Comparison of ENCODE assay signal across 16 cellular contexts in the genomic region with DNA sequence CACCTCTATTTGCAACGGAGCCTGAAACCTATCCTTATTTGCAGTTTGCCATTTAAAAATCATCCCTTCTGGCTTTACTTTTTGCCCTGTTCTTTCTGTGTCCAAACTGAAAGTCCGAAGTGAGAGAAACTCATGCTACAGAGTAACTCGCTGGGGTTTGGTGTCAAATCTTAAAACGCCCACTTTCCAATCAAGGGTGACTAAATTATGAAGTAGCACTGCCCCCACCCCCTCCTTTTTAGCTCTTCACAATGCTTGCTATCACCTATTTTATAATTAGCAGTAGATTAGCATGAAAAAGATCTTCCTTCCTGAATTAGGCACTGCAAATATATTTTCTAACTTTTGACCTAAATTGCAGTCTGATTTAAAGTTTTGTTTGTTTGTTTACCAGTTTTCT. TPM values are rescaled to one million over a fixed set of nuclear protein-coding genes. Genes with fewer than 3 reads are reported as not detected.
DNase-seq lines count a peak whose midpoint lies in the region; ATAC-seq lines count a peak whose summit lies in the region.
"Had no signal": no experiment of that assay in that cellular context is flagged by ENCODE, and none has a peak within 500 bp of the region (broad histone marks: within the 10 kb centered on the region; RNA-seq: fewer than 3 reads in every experiment).

No MANE protein-coding gene starts in this region.

- H3K9ac ChIP-seq in trophoblast cell (ENCODE audit: low read length) = no peak overlapping the region

- no peaks in the 10 kb centered on the region for H3K79me2 ChIP-seq in trophoblast cell (ENCODE audit: control insufficient read depth, insufficient read depth, low read length, poor library complexity)

- POLR2A ChIA-PET in activated CD4-positive, alpha-beta memory T cell treated with anti-CD3 and anti-CD28 coated beads, Interleukin-2, amount 10 ng/mL, durations not matched to agents 7 days and 5 days (lab: Charles Lee) = interaction anchor here (0.7 to 3.3 kb wide), 11 partner anchors 8 to 296 kb away, joined by 3 to 14 read pairs (median 4); partner anchors contain the start of genes HTATSF1 and RBMX

- no peak overlapping the region for H3K14ac ChIP-seq in trophoblast cell (ENCODE audit: low read length)

- peak; percentile 20 to 42 for ATAC-seq in activated CD4-positive, CD25-positive, alpha-beta regulatory T cell treated with anti-CD3 and anti-CD28 coated beads, Interleukin-2, amount 50 U/mL, for 24 hours
- peak; percentile 50 for ATAC-seq in GM21723 (IDR thresholded peaks at IDR 0.05; ENCODE audit: unreplicated experiment)
- ATAC-seq: gastroesophageal sphincter, Panc1 had no signal

- no peaks in the 10 kb centered on the region for H3K4me1 ChIP-seq in trophoblast cell (ENCODE audit: control insufficient read depth in 1 of 2, insufficient read depth in 2 of 2, low read length in 2 of 2)
- H3K4me1 ChIP-seq in effector memory CD4-positive, alpha-beta T cell (ENCODE audit: control insufficient read depth, insufficient read depth, low read length, poor library complexity, severe bottlenecking) = peaks cover 30% of the 10 kb centered on the region
- H3K4me1 ChIP-seq: gastroesophageal sphincter, thyroid gland had no signal

- H3K4ac ChIP-seq in trophoblast cell (ENCODE audit: low read depth, low read length) = no peak overlapping the region

- no peak overlapping the region for H4K91ac ChIP-seq in trophoblast cell (ENCODE audit: low read depth, low read length)

- CTCF ChIA-PET in activated CD4-positive, alpha-beta memory T cell treated with anti-CD3 and anti-CD28 coated beads, Interleukin-2, amount 10 ng/mL, durations not matched to agents 7 days and 5 days (lab: Charles Lee) = interaction anchor here (0.9 to 1.8 kb wide), 2 partner anchors 24 to 149 kb away, joined by 3 to 4 read pairs; no protein-coding TSS in a partner anchor

- no peak overlapping the region for H3K4me3 Mint-ChIP-seq in activated CD4-positive, alpha-beta memory T cell treated with anti-CD3 and anti-CD28 coated beads, Interleukin-2, amount 10 ng/mL, durations not matched to agents 7 days and 5 days

- H3K27me3 ChIP-seq in trophoblast cell (ENCODE audit: insufficient read depth, low read length) = no peaks in the 10 kb centered on the region
- no peaks in the 10 kb centered on the region for H3K27me3 ChIP-seq in effector memory CD4-positive, alpha-beta T cell (replicated peaks; ENCODE audit: control insufficient read depth, insufficient read depth, low read length, poor library complexity, severe bottlenecking)
- H3K27me3 ChIP-seq: gastroesophageal sphincter, thyroid gland had no signal

- H3K9me3 Mint-ChIP-seq in activated CD4-positive, alpha-beta memory T cell treated with anti-CD3 and anti-CD28 coated beads, Interleukin-2, amount 10 ng/mL, durations not matched to agents 7 days and 5 days = no peaks in the 10 kb centered on the region

- H2BK5ac ChIP-seq in trophoblast cell (ENCODE audit: low read depth, low read length, poor library complexity) = no peak overlapping the region

- no peak overlapping the region for H2AK5ac ChIP-seq in trophoblast cell (ENCODE audit: low read length)

- no peaks in the 10 kb centered on the region for H3K9me3 ChIP-seq in trophoblast cell (ENCODE audit: insufficient read depth, low read depth, low read length)
- no peaks in the 10 kb centered on the region for H3K9me3 ChIP-seq in effector memory CD4-positive, alpha-beta T cell (ENCODE audit: control insufficient read depth, low read length)
- H3K9me3 ChIP-seq: gastroesophageal sphincter, thyroid gland had no signal

- no peak overlapping the region for H4K12ac ChIP-seq in trophoblast cell (ENCODE audit: low read depth, low read length)

- no peaks in the 10 kb centered on the region for H3K27me3 Mint-ChIP-seq in activated CD4-positive, alpha-beta memory T cell treated with anti-CD3 and anti-CD28 coated beads, Interleukin-2, amount 10 ng/mL, durations not matched to agents 7 days and 5 days

- peaks cover 57% of the 10 kb centered on the region for H3K4me1 Mint-ChIP-seq in activated CD4-positive, alpha-beta memory T cell treated with anti-CD3 and anti-CD28 coated beads, Interleukin-2, amount 10 ng/mL, durations not matched to agents 7 days and 5 days

- H3K23ac ChIP-seq in trophoblast cell (ENCODE audit: low read length) = no peak overlapping the region

- no peak for DNase-seq in activated CD4-positive, CD25-positive, alpha-beta regulatory T cell treated with anti-CD3 and anti-CD28 coated beads, Interleukin-2, amount 50 U/mL, for 72 hours
- DNase-seq in activated CD4-positive, alpha-beta memory T cell treated with anti-CD3 and anti-CD28 coated beads, Interleukin-2, amount 10 ng/mL, durations not matched to agents 7 days and 5 days = peak; percentile 21
- peak; percentile 40 to 48 for DNase-seq in stimulated activated CD4-positive, alpha-beta T cell treated with anti-CD3 and anti-CD28 coated beads, Interleukin-2, amount 100 ng/mL, for 24 hours
- no peak for DNase-seq in trophoblast cell
- DNase-seq in LoVo (ENCODE audit: low spot score) = no peak
- no peak for DNase-seq in effector memory CD4-positive, alpha-beta T cell
- DNase-seq: 8988T, NCI-H1417, NCI-H446 treated with DMSO at 0.1 percent for 48 hours, thyroid gland had no signal

- peak overlapping the region; percentile 97 for H3K27ac Mint-ChIP-seq in activated CD4-positive, alpha-beta memory T cell treated with anti-CD3 and anti-CD28 coated beads, Interleukin-2, amount 10 ng/mL, durations not matched to agents 7 days and 5 days

- no peak overlapping the region for H3K4me2 ChIP-seq in trophoblast cell (ENCODE audit: low read length)

- no peak overlapping the region for H2BK120ac ChIP-seq in trophoblast cell (ENCODE audit: insufficient read depth, low read length, poor library complexity)

- H4K8ac ChIP-seq in trophoblast cell (ENCODE audit: low read depth, low read length) = no peak overlapping the region

- H3K36me3 ChIP-seq in trophoblast cell (ENCODE audit: control insufficient read depth in 1 of 2, insufficient read depth in 2 of 2, low read length in 2 of 2) = no peaks in the 10 kb centered on the region
- no peaks in the 10 kb centered on the region for H3K36me3 ChIP-seq in effector memory CD4-positive, alpha-beta T cell (ENCODE audit: control insufficient read depth, insufficient read depth, low read length)
- H3K36me3 ChIP-seq: gastroesophageal sphincter, thyroid gland had no signal

- WGBS in trophoblast cell (ENCODE audit: extremely low coverage, insufficient coverage, insufficient read length) = no CpG with 5 or more reads among the region's 4 CpGs

- H2AFZ ChIP-seq in trophoblast cell (ENCODE audit: insufficient read depth, low read length, poor library complexity) = no peak overlapping the region

- no peaks in the 10 kb centered on the region for H3K79me1 ChIP-seq in trophoblast cell (ENCODE audit: low read length)

- H3K36me3 Mint-ChIP-seq in activated CD4-positive, alpha-beta memory T cell treated with anti-CD3 and anti-CD28 coated beads, Interleukin-2, amount 10 ng/mL, durations not matched to agents 7 days and 5 days (ENCODE audit: low read depth) = peaks cover 6% of the 10 kb centered on the region

- no peak overlapping the region for H2BK12ac ChIP-seq in trophoblast cell (ENCODE audit: low read length)

- H3K27ac ChIP-seq in trophoblast cell (ENCODE audit: low read depth, low read length) = no peak overlapping the region
- no peak overlapping the region for H3K27ac ChIP-seq in effector memory CD4-positive, alpha-beta T cell (ENCODE audit: insufficient read depth, low read length, poor library complexity, severe bottlenecking)
- H3K27ac ChIP-seq: gastroesophageal sphincter, thyroid gland had no signal

- no peak overlapping the region for H3K4me3 ChIP-seq in trophoblast cell (ENCODE audit: low read depth, low read length)
- H3K4me3 ChIP-seq in effector memory CD4-positive, alpha-beta T cell (ENCODE audit: insufficient read depth, low read depth, low read length, poor library complexity, severe bottlenecking) = no peak overlapping the region
- H3K4me3 ChIP-seq: gastroesophageal sphincter, thyroid gland had no signal

- H3K18ac ChIP-seq in trophoblast cell (ENCODE audit: low read length) = no peak overlapping the region

RNA-seq across cellular contexts. Expression of gene VGLL1, which starts 52.5 kb away (rescaled TPM):
- total RNA-seq in activated CD4-positive, alpha-beta memory T cell treated with anti-CD3 and anti-CD28 coated beads, Interleukin-2, amount 10 ng/mL, durations not matched to agents 7 days and 5 days = not detected
- polyA plus RNA-seq in trophoblast cell (2013) = 171 and 188 TPM in 2 replicates
- total RNA-seq: activated CD8-positive, alpha-beta memory T cell treated with anti-CD3 and anti-CD28 coated beads for 36 hours; T-helper 1 cell treated with Interleukin-12 subunit alpha and Interleukin-12 subunit beta and Interleukin-4 antibody, amounts not matched to agents 30 ng/mL and 1 ng/mL, for 36 hours; thyroid gland had no signal

Comparison
In these comparisons a context has a peak if more than half of its experiments do, and no peak if none do; other contexts are left out.
1. DNase-seq: peak in activated CD4-positive, alpha-beta memory T cell treated with anti-CD3 and anti-CD28 coated beads, Interleukin-2, amount 10 ng/mL, durations not matched to agents 7 days and 5 days (single experiment) and stimulated activated CD4-positive, alpha-beta T cell treated with anti-CD3 and anti-CD28 coated beads, Interleukin-2, amount 100 ng/mL, for 24 hours (2 of 2); none in activated CD4-positive, CD25-positive, alpha-beta regulatory T cell treated with anti-CD3 and anti-CD28 coated beads, Interleukin-2, amount 50 U/mL, for 72 hours (single experiment), trophoblast cell (0 of 2), LoVo (single experiment) and effector memory CD4-positive, alpha-beta T cell (0 of 3).